ENCODE assay signal across 11 cellular contexts in the genomic region with DNA sequence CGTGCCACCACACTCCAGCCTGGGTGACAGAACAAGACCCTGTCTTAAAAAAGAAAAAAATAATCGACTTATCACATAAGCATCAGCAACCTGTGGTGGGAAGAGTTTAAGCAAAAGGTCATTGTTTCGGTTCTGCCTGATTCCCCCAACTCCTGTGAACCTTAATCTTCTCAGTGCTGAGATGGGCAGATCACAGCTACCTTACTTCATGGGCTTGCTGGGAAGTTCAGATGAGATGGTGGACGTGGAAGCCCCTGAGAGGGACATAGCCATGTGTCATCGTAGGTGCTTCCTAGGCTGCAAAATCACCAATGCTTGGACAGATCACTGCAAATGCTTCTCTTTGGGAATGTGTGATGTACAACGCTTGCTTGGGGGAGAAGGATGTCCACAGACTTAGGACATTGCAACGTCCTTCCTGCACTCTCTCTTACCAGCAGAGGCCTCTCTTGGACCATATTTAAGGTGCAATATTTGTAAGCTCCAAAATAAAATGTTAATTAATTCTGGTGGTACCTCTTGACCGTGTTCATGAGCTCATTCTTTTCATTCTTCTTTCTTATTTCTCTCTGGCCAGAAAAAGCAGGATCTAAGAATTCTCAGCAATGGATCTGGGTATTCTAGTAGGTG. TPM values are rescaled to one million over a fixed set of nuclear protein-coding genes. Genes with fewer than 3 reads are reported as not detected.
DNase-seq lines count a peak whose midpoint lies in the region; ATAC-seq and TF ChIP-seq lines count a peak whose summit lies in the region.
"Had no signal": no experiment of that assay in that cellular context is flagged by ENCODE, and none has a peak within 500 bp of the region (broad histone marks: within the 10 kb centered on the region; RNA-seq: fewer than 3 reads in every experiment).

No MANE protein-coding gene starts in this region.

- H2AFZ ChIP-seq in MM.1S (ENCODE audit: low read length) (no peak overlapping the region), neural progenitor cell (replicated peaks) (no peak overlapping the region), neuronal stem cell (ENCODE audit: low read length) (no peak overlapping the region)

- H3K36me3 ChIP-seq in MM.1S (replicated peaks; ENCODE audit: insufficient read depth, low read length) (no peaks in the 10 kb centered on the region), neural progenitor cell (no peaks in the 10 kb centered on the region), neuronal stem cell (replicated peaks in 1 of 2; ENCODE audit: control insufficient read depth in 2 of 2, insufficient read depth in 2 of 2, low read length in 2 of 2) (no peaks in the 10 kb centered on the region)

- no peak overlapping the region for H2BK15ac ChIP-seq in neuronal stem cell (ENCODE audit: low read length)

- no peak overlapping the region for H2BK12ac ChIP-seq in neuronal stem cell (ENCODE audit: low read length)

- peak; percentile 69 for DNase-seq in GM03348 (ENCODE audit: low spot score)
- no peak for DNase-seq in MM.1S
- DNase-seq in chondrocyte (ENCODE audit: low spot score) = no peak
- DNase-seq in neural progenitor cell (ENCODE audit: low spot score) = peak; percentile 39
- no peak for DNase-seq in neuronal stem cell (ENCODE audit: low spot score)
- DNase-seq in activated CD4-positive, alpha-beta memory T cell treated with anti-CD3 and anti-CD28 coated beads for 36 hours = no peak
- DNase-seq in hippocampal formation (lab: John Stamatoyannopoulos, UW) = no peak
- DNase-seq: effector memory CD4-positive, alpha-beta T cell; midbrain had no signal

- H3F3A ChIP-seq in MM.1S (ENCODE audit: insufficient read depth, low read length) = no peaks in the 10 kb centered on the region
- no peaks in the 10 kb centered on the region for H3F3A ChIP-seq in neural progenitor cell (ENCODE audit: low read depth)

- no peak overlapping the region for H3K18ac ChIP-seq in neuronal stem cell (ENCODE audit: low read length)

- no peak overlapping the region for H3K23ac ChIP-seq in neuronal stem cell (ENCODE audit: low read depth, low read length, poor library complexity)

- no peaks in the 10 kb centered on the region for H3K9me3 Mint-ChIP-seq in chondrocyte (ENCODE audit: low read depth)
- H3K9me3 Mint-ChIP-seq in neural progenitor cell = peaks cover 10% of the 10 kb centered on the region
- H3K9me3 Mint-ChIP-seq in activated CD4-positive, alpha-beta memory T cell treated with anti-CD3 and anti-CD28 coated beads for 36 hours = peaks cover 6% of the 10 kb centered on the region

- H4K20me1 ChIP-seq in MM.1S (ENCODE audit: insufficient read depth, low read length) (no peaks in the 10 kb centered on the region), neural progenitor cell (ENCODE audit: low read depth) (no peaks in the 10 kb centered on the region)

- ATAC-seq in HG02623 (IDR thresholded peaks at IDR 0.05; ENCODE audit: unreplicated experiment) = no peak
- ATAC-seq: GM12878 had no signal

- H3K27me3 Mint-ChIP-seq in chondrocyte (ENCODE audit: low read depth) = peaks cover 2% of the 10 kb centered on the region
- peaks cover 7% of the 10 kb centered on the region for H3K27me3 Mint-ChIP-seq in neural progenitor cell (ENCODE audit: insufficient read depth, low read depth)
- H3K27me3 Mint-ChIP-seq in activated CD4-positive, alpha-beta memory T cell treated with anti-CD3 and anti-CD28 coated beads for 36 hours = peaks cover 28% of the 10 kb centered on the region

- H3K9ac ChIP-seq in MM.1S (ENCODE audit: low read length) = no peak overlapping the region
- no peak overlapping the region for H3K9ac ChIP-seq in neural progenitor cell
- no peak overlapping the region for H3K9ac ChIP-seq in neuronal stem cell (ENCODE audit: low read depth, low read length, poor library complexity)

- H3K4me1 ChIP-seq in MM.1S (ENCODE audit: low read length) (no peaks in the 10 kb centered on the region), neural progenitor cell (no peaks in the 10 kb centered on the region), neuronal stem cell (ENCODE audit: control insufficient read depth in 2 of 2, insufficient read depth in 1 of 2, low read depth in 1 of 2, low read length in 2 of 2) (no peaks in the 10 kb centered on the region)

- no peak overlapping the region for H3K4ac ChIP-seq in neuronal stem cell (ENCODE audit: low read length)

- no peak overlapping the region for H3K4me2 ChIP-seq in MM.1S (ENCODE audit: low read depth, low read length)
- no peak overlapping the region for H3K4me2 ChIP-seq in neural progenitor cell
- H3K4me2 ChIP-seq in neuronal stem cell (ENCODE audit: insufficient read depth, low read length, poor library complexity, severe bottlenecking) = no peak overlapping the region

- no peak overlapping the region for H2AK5ac ChIP-seq in neuronal stem cell (ENCODE audit: low read depth, low read length)

- H3K4me3 ChIP-seq in MM.1S (ENCODE audit: low read length) (no peak overlapping the region), neural progenitor cell (no peak overlapping the region), neuronal stem cell (ENCODE audit: low read length in 2 of 2) (no peak overlapping the region)
- H3K4me3 ChIP-seq: GM12878 had no signal

- H3K27ac ChIP-seq in MM.1S (ENCODE audit: low read length) (no peak overlapping the region), neural progenitor cell (no peak overlapping the region), neuronal stem cell (replicated peaks; ENCODE audit: low read length) (no peak overlapping the region)

- no peak overlapping the region for H2BK5ac ChIP-seq in neuronal stem cell (ENCODE audit: low read length)

- no peaks in the 10 kb centered on the region for H3K79me1 ChIP-seq in neuronal stem cell (ENCODE audit: low read depth, low read length)

- POLR2A ChIA-PET in activated CD4-positive, alpha-beta memory T cell treated with anti-CD3 and anti-CD28 coated beads for 36 hours (lab: Charles Lee) = no interaction called here

- H3K9me2 ChIP-seq in MM.1S (replicated peaks; ENCODE audit: insufficient read depth, low read length) = no peaks in the 10 kb centered on the region

- H3K79me2 ChIP-seq in MM.1S (ENCODE audit: low read length) = no peaks in the 10 kb centered on the region
- no peaks in the 10 kb centered on the region for H3K79me2 ChIP-seq in neural progenitor cell (ENCODE audit: low read depth)

- CTCF ChIA-PET in activated CD4-positive, alpha-beta memory T cell treated with anti-CD3 and anti-CD28 coated beads for 36 hours (lab: Charles Lee) = interaction anchor here (1.1 kb wide), 1 partner anchor 51 kb away, joined by 3 read pairs; no protein-coding TSS in a partner anchor

- TF ChIP-seq CTCF in MM.1S (IDR thresholded peaks at IDR 0.05; ENCODE audit: low read length) (0 out of 2 replicates have a peak, but pooled peaks have one; percentile 12), chondrocyte (IDR thresholded peaks at IDR 0.05) (peak; percentile 85), neural progenitor cell (IDR thresholded peaks at IDR 0.05) (peak; percentile 60)

- no CpG with 5 or more reads among the region's 8 CpGs for WGBS in neuronal stem cell (ENCODE audit: extremely low coverage in 2 of 2, insufficient read length in 2 of 2, insufficient replicate concordance in 1 of 2), 2 donors

- no peak overlapping the region for H4K91ac ChIP-seq in neuronal stem cell (ENCODE audit: low read depth, low read length, poor library complexity)

- H3K27me3 ChIP-seq in MM.1S (replicated peaks; ENCODE audit: insufficient read depth, low read length) = no peaks in the 10 kb centered on the region
- H3K27me3 ChIP-seq in neural progenitor cell = no peaks in the 10 kb centered on the region
- no peaks in the 10 kb centered on the region for H3K27me3 ChIP-seq in neuronal stem cell (ENCODE audit: control insufficient read depth in 3 of 3, insufficient read depth in 3 of 3, low read depth in 1 of 3, low read length in 3 of 3)

- H3K4me3 Mint-ChIP-seq in chondrocyte (ENCODE audit: unreplicated experiment) (no peak overlapping the region), neural progenitor cell (no peak overlapping the region)
- no peak overlapping the region for H3K4me3 Mint-ChIP-seq in activated CD4-positive, alpha-beta memory T cell treated with anti-CD3 and anti-CD28 coated beads for 36 hours

- H2BK120ac ChIP-seq in neuronal stem cell (ENCODE audit: low read depth, low read length) = no peak overlapping the region

- H3K9me3 ChIP-seq in MM.1S (replicated peaks; ENCODE audit: insufficient read depth, low read length) (no peaks in the 10 kb centered on the region), neural progenitor cell (ENCODE audit: low read depth) (no peaks in the 10 kb centered on the region), neuronal stem cell (replicated peaks in 1 of 2; ENCODE audit: control insufficient read depth in 2 of 2, insufficient read depth in 1 of 2, low read depth in 1 of 2, low read length in 2 of 2) (peaks cover 0 to 6% of the 10 kb centered on the region in 2 donors)

- intact Hi-C loops in activated CD4-positive, alpha-beta memory T cell treated with anti-CD3 and anti-CD28 coated beads for 36 hours (cut with micrococcal nuclease) = no loop called here

- no peak overlapping the region for H3K27ac Mint-ChIP-seq in chondrocyte (ENCODE audit: unreplicated experiment)
- H3K27ac Mint-ChIP-seq in neural progenitor cell = peak overlapping the region; percentile 8
- H3K27ac Mint-ChIP-seq in activated CD4-positive, alpha-beta memory T cell treated with anti-CD3 and anti-CD28 coated beads for 36 hours = no peak overlapping the region

- peaks cover 2% of the 10 kb centered on the region for H3K4me1 Mint-ChIP-seq in chondrocyte (ENCODE audit: low read depth)
- H3K4me1 Mint-ChIP-seq in neural progenitor cell = peaks cover 22% of the 10 kb centered on the region
- H3K4me1 Mint-ChIP-seq in activated CD4-positive, alpha-beta memory T cell treated with anti-CD3 and anti-CD28 coated beads for 36 hours (ENCODE audit: low read depth) = no peaks in the 10 kb centered on the region

- no peaks in the 10 kb centered on the region for H3K36me3 Mint-ChIP-seq in chondrocyte (ENCODE audit: low read depth)
- H3K36me3 Mint-ChIP-seq in neural progenitor cell = no peaks in the 10 kb centered on the region
- no peaks in the 10 kb centered on the region for H3K36me3 Mint-ChIP-seq in activated CD4-positive, alpha-beta memory T cell treated with anti-CD3 and anti-CD28 coated beads for 36 hours

- no peak overlapping the region for H3K14ac ChIP-seq in neuronal stem cell (ENCODE audit: low read length)

- H4K8ac ChIP-seq in neuronal stem cell (ENCODE audit: low read depth, low read length) = no peak overlapping the region

RNA-seq across cellular contexts. Expression of gene GJD4, which starts 8.6 kb away (rescaled TPM):
- total RNA-seq in chondrocyte (not detected in 3 replicates), neural progenitor cell (ENCODE audit: low replicate concordance) (not detected in 2 replicates)
- not detected for polyA plus RNA-seq in neuronal stem cell (2013, experiment 1 of 2)
- polyA plus RNA-seq in neuronal stem cell (2013, experiment 2 of 2) = not detected
- total RNA-seq in activated CD4-positive, alpha-beta memory T cell treated with anti-CD3 and anti-CD28 coated beads for 36 hours = not detected
- total RNA-seq: GM12878 had no signal
- polyA plus RNA-seq: GM12878 had no signal

RNA-seq across cellular contexts. Expression of gene FZD8, which starts 28.4 kb away (rescaled TPM):
- 86.9 to 163 TPM (median 89.5 TPM) in 3 replicates for total RNA-seq in chondrocyte
- total RNA-seq in neural progenitor cell (ENCODE audit: low replicate concordance) = 5.0 and 20.7 TPM in 2 replicates
- 64.6 TPM for polyA plus RNA-seq in neuronal stem cell (2013, experiment 1 of 2)
- 68.1 TPM for polyA plus RNA-seq in neuronal stem cell (2013, experiment 2 of 2)
- under 1 TPM; 0.31 to 0.45 TPM for total RNA-seq in activated CD4-positive, alpha-beta memory T cell treated with anti-CD3 and anti-CD28 coated beads for 36 hours

Comparison
In these comparisons a context has a peak if more than half of its experiments do, and no peak if none do; other contexts are left out.
1. DNase-seq: peak in GM03348 (single experiment) and neural progenitor cell (single experiment); none in MM.1S (single experiment), chondrocyte (single experiment), neuronal stem cell (single experiment), activated CD4-positive, alpha-beta memory T cell treated with anti-CD3 and anti-CD28 coated beads for 36 hours (single experiment) and hippocampal formation (0 of 2).
2. CTCF ChIP-seq: peak in every context shown above with its lines; median percentile 85 in chondrocyte; 60 in neural progenitor cell; 12 in MM.1S.